8 cellular contexts compared by ENCODE assay signal in genomic region chr12:53005986-53006809, GRCh38. TPM values are rescaled to one million over a fixed set of nuclear protein-coding genes. Genes with fewer than 3 reads are reported as not detected.
DNase-seq lines count a peak whose midpoint lies in the region; ATAC-seq, FAIRE-seq and TF ChIP-seq lines count a peak whose summit lies in the region.

EIF4B (plus strand) TSS chr12:53006456; CDS start chr12:53006484, 28 bp downstream.

- peak; percentile 96 for DNase-seq in NCI-H187 treated with DMSO at 0.1 percent for 48 hours (lab: John Stamatoyannopoulos, UW)
- peak; percentile 89 to 100 (median 99) for DNase-seq in anterior cingulate cortex (lab: John Stamatoyannopoulos, UW)
- DNase-seq in left ventricle myocardium superior = peak; percentile 100
- peak; percentile 100 for DNase-seq in psoas muscle
- DNase-seq in urothelium cell line (ENCODE audit: low spot score) = peak; percentile 98

- FAIRE-seq in urothelium cell line (lab: Jason Lieb, UNC) = peak; percentile 94

- 0% methylated on average over 61 to 64 of the region's 64 CpGs for WGBS in psoas muscle, 3 donors

- peak within 1 kb of the TSS; percentile 97 for H3K27ac ChIP-seq in psoas muscle

- TF ChIP-seq CTCF in psoas muscle (IDR thresholded peaks at IDR 0.05) = no peak

- ATAC-seq in GM18499 (IDR thresholded peaks at IDR 0.05; ENCODE audit: insufficient read depth, unreplicated experiment) (peak; percentile 74), HG02943 (IDR thresholded peaks at IDR 0.05; ENCODE audit: low read depth, unreplicated experiment) (peak; percentile 86), left ventricle myocardium superior (peak; percentile 96), psoas muscle (peak; percentile 95 to 97 (median 96))

- H3K27me3 ChIP-seq in psoas muscle (ENCODE audit: insufficient read depth in 3 of 3, low read length in 2 of 3) = no peaks in the 10 kb centered on the region

- H3K4me1 ChIP-seq in psoas muscle = peaks cover 50% of the 10 kb centered on the region

- H3K4me3 ChIP-seq in psoas muscle = peak within 1 kb of the TSS; percentile 97

- intact Hi-C loops in T-helper 2 cell treated with Interferon-gamma antibody and Interleukin-4, amounts not matched to agents 100 ng/mL and 5 ng/mL, for 36 hours (cut with micrococcal nuclease) = loop anchor here (1.0 to 5.0 kb wide), 8 partner anchors 46 to 955 kb away; partner anchors contain the start of genes AAAS, CSAD, NR4A1 and PCBP2
- intact Hi-C loops in left ventricle myocardium superior (cut with micrococcal nuclease) (no loop called here), psoas muscle (cut with DNase I) (loop anchor here in 1 of 2 donors (5.0 kb wide), 1 partner anchor 41 kb away; no protein-coding TSS in a partner anchor)

- no peaks in the 10 kb centered on the region for H3K9me3 ChIP-seq in psoas muscle

- peaks cover 0 to 7% of the 10 kb centered on the region in 2 donors for H3K36me3 ChIP-seq in psoas muscle (ENCODE audit: insufficient read depth in 1 of 2, low read depth in 1 of 2)

RNA-seq across cellular contexts. Expression of gene EIF4B, which starts in this region (rescaled TPM):
- 383 and 386 TPM in 2 replicates for total RNA-seq in T-helper 2 cell treated with Interferon-gamma antibody and Interleukin-4, amounts not matched to agents 100 ng/mL and 5 ng/mL, for 36 hours
- total RNA-seq in left ventricle myocardium superior = 513 TPM
- total RNA-seq in psoas muscle = 100 to 1,000 TPM; 565 to 669 (median 617) TPM
- 100 to 1,000 TPM; 150 to 304 (median 207) TPM for polyA plus RNA-seq in psoas muscle

Comparison
In these comparisons a context has a peak if more than half of its experiments do, and no peak if none do; other contexts are left out.
1. Peak in every context shown above with its lines: DNase-seq, ATAC-seq, H3K4me3 ChIP-seq and H3K27ac ChIP-seq.